ENCODE assay signal across 8 cellular contexts in genomic region chr22:35838849-35839646, GRCh38.
DNase-seq lines count a peak whose midpoint lies in the region; ATAC-seq and TF ChIP-seq lines count a peak whose summit lies in the region.

No MANE protein-coding gene starts in this region.

- intact Hi-C loops in Caco-2 (cut with micrococcal nuclease; ENCODE audit: unreplicated experiment), result loop anchor here (1.0 kb wide), 1 partner anchor 212 kb away; no protein-coding TSS in a partner anchor

- H3K27me3 Mint-ChIP-seq in Caco-2 (ENCODE audit: insufficient read depth, unreplicated experiment), result no peaks in the 10 kb centered on the region

- H3K27ac ChIP-seq in KMS-11, result no peak overlapping the region; the same call in 1 of the 2 replicates

- no peaks in the 10 kb centered on the region for H3K79me2 ChIP-seq in KMS-11 (ENCODE audit: insufficient read depth, low read depth)

- DNase-seq in Caco-2, result peak; percentile 46 to 61
- peak; percentile 24 to 71 for DNase-seq in SW 1271 (lab: John Stamatoyannopoulos, UW)
- DNase-seq in foreskin fibroblast, result peak; percentile 73 to 90
- DNase-seq in pons (ENCODE audit: low spot score), result peak; percentile 60
- DNase-seq in stimulated activated naive CD8-positive, alpha-beta T cell treated with anti-CD3 and anti-CD28 coated beads, Interleukin-15, Interleukin-2, amounts not matched to agents 100 U/mL and 50 U/mL, for 24 hours, result no peak
- no peak for DNase-seq in stimulated activated naive CD4-positive, alpha-beta T cell treated with Interleukin-2 at 50 U/mL for 16 hours (lab: John Stamatoyannopoulos, UW)

- no peak for ATAC-seq in stimulated activated naive CD8-positive, alpha-beta T cell treated with anti-CD3 and anti-CD28 coated beads, Interleukin-15, Interleukin-2, amounts not matched to agents 100 U/mL and 50 U/mL, for 24 hours
- ATAC-seq in HG03520 (IDR thresholded peaks at IDR 0.05; ENCODE audit: unreplicated experiment), result no peak

- H3K9me3 ChIP-seq in Caco-2, result no peaks in the 10 kb centered on the region

- H3K9me3 Mint-ChIP-seq in Caco-2 (ENCODE audit: unreplicated experiment), result no peaks in the 10 kb centered on the region

- POLR2A ChIA-PET in Caco-2 (lab: Charles Lee), result no interaction called here

- CTCF ChIA-PET in Caco-2 (lab: Charles Lee), result interaction anchor here (0.6 to 0.7 kb wide), 3 partner anchors 75 to 224 kb away, joined by 3 read pairs; partner anchors contain the start of gene APOL6

- H3K27me3 ChIP-seq in Caco-2 (replicated peaks; ENCODE audit: control insufficient read depth, insufficient read depth, low read length) (no peaks in the 10 kb centered on the region), KMS-11 (ENCODE audit: insufficient read depth, low read depth) (no peaks in the 10 kb centered on the region)

- no peaks in the 10 kb centered on the region for H4K20me1 ChIP-seq in KMS-11 (ENCODE audit: insufficient read depth)

- peaks cover 39% of the 10 kb centered on the region for H3K4me1 ChIP-seq in Caco-2
- peaks cover 60% of the 10 kb centered on the region for H3K4me1 ChIP-seq in KMS-11 (ENCODE audit: low read depth, poor library complexity, severe bottlenecking)

- peak overlapping the region; percentile 90 for H3K4me3 Mint-ChIP-seq in Caco-2 (ENCODE audit: unreplicated experiment)

- H3K4me3 ChIP-seq in Caco-2 (ENCODE audit: low read depth, low read length), result peak overlapping the region; percentile 50
- H3K4me3 ChIP-seq in KMS-11 (IDR thresholded peaks at IDR 0.05; ENCODE audit: insufficient read depth, low read depth, low read length), result no peak overlapping the region
- peak overlapping the region; percentile 73 to 88 for H3K4me3 ChIP-seq in foreskin fibroblast (ENCODE audit: low read depth in 1 of 2, low read length in 2 of 2)

- H3K4me1 Mint-ChIP-seq in Caco-2 (ENCODE audit: low read depth, unreplicated experiment), result peaks cover 39% of the 10 kb centered on the region

- no peak overlapping the region; the same call in 1 of the 2 replicates for H3K9ac ChIP-seq in KMS-11

- peaks cover 8% of the 10 kb centered on the region for H3K36me3 Mint-ChIP-seq in Caco-2 (ENCODE audit: insufficient read depth, unreplicated experiment)

- H3K4me2 ChIP-seq in KMS-11, result peak overlapping the region; percentile 76; the same call in 1 of the 2 replicates

- no TSS peak for BruUV-seq in Caco-2 (replicated peaks; lab: Mats Ljungman, UMichigan)

- H2AFZ ChIP-seq in KMS-11 (ENCODE audit: low read depth), result no peak overlapping the region

- TF ChIP-seq CTCF in Caco-2 (IDR thresholded peaks at IDR 0.05; ENCODE audit: insufficient read depth in 1 of 2, low read depth in 1 of 2, low read length in 1 of 2, severe bottlenecking in 1 of 2, unreplicated experiment in 1 of 2) (peak in 1 of 2 experiments; percentile 23), KMS-11 (conservative IDR thresholded peaks at IDR 0.05; ENCODE audit: low read depth, low read length) (no peak), foreskin fibroblast (IDR thresholded peaks at IDR 0.05; ENCODE audit: low read depth, low read length) (peak; percentile 64)

- no peaks in the 10 kb centered on the region for H3K36me3 ChIP-seq in Caco-2 (ENCODE audit: control insufficient read depth, insufficient read depth, low read length)
- no peaks in the 10 kb centered on the region for H3K36me3 ChIP-seq in KMS-11 (ENCODE audit: insufficient read depth)

- peak overlapping the region; percentile 81 for H3K27ac Mint-ChIP-seq in Caco-2 (ENCODE audit: unreplicated experiment)

Comparison
In these comparisons a context has a peak if more than half of its experiments do, and no peak if none do; other contexts are left out.
1. DNase-seq: peak in Caco-2 (2 of 2), SW 1271 (2 of 2), foreskin fibroblast (2 of 2) and pons (single experiment); none in stimulated activated naive CD8-positive, alpha-beta T cell treated with anti-CD3 and anti-CD28 coated beads, Interleukin-15, Interleukin-2, amounts not matched to agents 100 U/mL and 50 U/mL, for 24 hours (single experiment) and stimulated activated naive CD4-positive, alpha-beta T cell treated with Interleukin-2 at 50 U/mL for 16 hours (single experiment).